8 cellular contexts compared by ENCODE assay signal in the genomic region with DNA sequence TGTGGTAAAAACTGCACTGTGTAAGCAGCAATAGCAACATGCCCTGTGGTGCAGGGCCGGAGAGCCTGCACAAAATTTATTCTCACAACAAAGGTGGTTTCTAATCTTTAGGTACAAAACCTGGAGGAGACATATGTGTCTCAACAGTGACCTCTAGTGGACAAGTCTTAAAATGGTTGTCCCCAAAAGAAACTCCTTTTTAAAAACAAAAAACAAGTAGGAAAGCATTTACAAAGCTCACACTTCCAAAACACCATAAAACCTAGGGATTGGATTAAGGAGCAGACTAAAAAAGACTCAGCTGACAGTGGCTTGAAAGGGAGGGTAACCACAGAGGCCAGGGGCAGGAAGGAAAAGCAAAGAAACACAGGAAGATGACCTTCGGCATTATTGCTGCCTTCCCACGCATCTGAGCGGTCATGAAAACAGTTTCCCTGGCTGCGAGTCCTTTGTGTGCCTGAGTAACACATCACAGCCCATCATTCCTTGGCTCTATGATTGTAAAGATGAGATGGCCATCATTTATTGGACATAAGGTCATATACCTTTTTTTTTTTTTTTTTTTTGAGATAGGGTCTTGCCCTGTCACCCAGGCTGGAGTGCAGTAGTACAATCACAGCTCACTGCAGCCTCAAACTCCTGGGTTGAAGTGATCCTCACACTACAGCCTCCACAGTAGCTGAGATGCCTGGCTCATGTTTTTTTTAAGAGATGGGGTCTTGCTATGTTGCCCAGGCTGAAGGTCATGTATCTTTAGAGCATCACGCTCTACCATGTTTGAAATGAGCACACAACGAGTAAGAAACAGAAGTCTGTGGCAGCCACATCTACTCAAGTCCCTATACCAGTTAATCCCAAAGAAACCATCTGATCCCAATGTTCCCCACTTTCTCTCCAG. TPM values are rescaled to one million over a fixed set of nuclear protein-coding genes. Genes with fewer than 3 reads are reported as not detected.
DNase-seq lines count a peak whose midpoint lies in the region; ATAC-seq and TF ChIP-seq lines count a peak whose summit lies in the region.

No MANE protein-coding gene starts in this region.

- TF ChIP-seq RAD21 in IMR-90 (IDR thresholded peaks at IDR 0.05; ENCODE audit: low read length) = peak; percentile 68

- POLR2A ChIA-PET in BJ (lab: Charles Lee) = no interaction called here
- POLR2A ChIA-PET in IMR-90 (lab: Charles Lee; ENCODE audit: unreplicated experiment) = no interaction called here
- POLR2A ChIA-PET in PC-9 (lab: Charles Lee; ENCODE audit: unreplicated experiment) = no interaction called here

- peak; percentile 68 for TF ChIP-seq CTCF in BJ (IDR thresholded peaks at IDR 0.05; ENCODE audit: insufficient read depth, low read depth, low read length)
- TF ChIP-seq CTCF in IMR-90 (conservative IDR thresholded peaks at IDR 0.05; ENCODE audit: low read depth, low read length) = peak; percentile 74
- TF ChIP-seq CTCF in PC-9 (conservative IDR thresholded peaks at IDR 0.05) = peak; percentile 79
- peak; percentile 85 for TF ChIP-seq CTCF in colonic mucosa (IDR thresholded peaks at IDR 0.05)
- peak; percentile 83 for TF ChIP-seq CTCF in lower lobe of right lung (IDR thresholded peaks at IDR 0.05)

- H4K20me1 ChIP-seq in IMR-90 (ENCODE audit: insufficient read depth, low read length) = peaks cover 14% of the 10 kb centered on the region
- H4K20me1 ChIP-seq in PC-9 (ENCODE audit: insufficient read depth) = no peaks in the 10 kb centered on the region; the same call in 1 of the 2 replicates

- H3F3A ChIP-seq in PC-9 (ENCODE audit: insufficient read depth, low read depth) = no peaks in the 10 kb centered on the region

- H4K91ac ChIP-seq in IMR-90 (ENCODE audit: insufficient read depth, low read depth, low read length) = no peak overlapping the region

- dilution Hi-C loops in IMR-90 (cut with HindIII; ENCODE audit: low sequenced_read_pairs, unreplicated experiment) = no loop called here

- peak overlapping the region; percentile 75 for H2AK9ac ChIP-seq in IMR-90 (replicated peaks; ENCODE audit: low read depth, low read length, poor library complexity)

- WGBS in IMR-90 (ENCODE audit: extremely low coverage in 2 of 2, insufficient read length in 1 of 2), 2 experiments = no CpG with 5 or more reads among the region's 7 CpGs

- H3K18ac ChIP-seq in IMR-90 (ENCODE audit: low read depth, low read length) = no peak overlapping the region

- no peak overlapping the region for H2AFZ ChIP-seq in IMR-90 (replicated peaks; ENCODE audit: low read length, poor library complexity)
- no peak overlapping the region for H2AFZ ChIP-seq in PC-9

- no peak overlapping the region for H2BK120ac ChIP-seq in IMR-90 (ENCODE audit: low read depth, low read length)

- H3K4me3 ChIP-seq in BJ (ENCODE audit: low read depth, low read length) = no peak overlapping the region
- no peak overlapping the region for H3K4me3 ChIP-seq in IMR-90 (ENCODE audit: insufficient read depth, low read depth, low read length)
- H3K4me3 ChIP-seq in PC-9 = no peak overlapping the region
- H3K4me3 ChIP-seq in colonic mucosa = no peak overlapping the region
- H3K4me3 ChIP-seq in lower lobe of right lung = no peak overlapping the region

- H3K9me3 ChIP-seq in IMR-90 (ENCODE audit: control insufficient read depth, insufficient read depth, low read length) (no peaks in the 10 kb centered on the region), PC-9 (ENCODE audit: insufficient read depth, low read depth) (no peaks in the 10 kb centered on the region), colonic mucosa (no peaks in the 10 kb centered on the region), lower lobe of right lung (no peaks in the 10 kb centered on the region)

- 0 out of 2 replicates have a peak overlapping the region, but pooled peaks have one; percentile 30 for H3K14ac ChIP-seq in IMR-90 (replicated peaks; ENCODE audit: low read depth, low read length)

- intact Hi-C loops in IMR-90 (cut with micrococcal nuclease) (loop anchor here (1.0 to 2.0 kb wide), 2 partner anchors 329 to 875 kb away; no protein-coding TSS in a partner anchor), PC-9 (cut with micrococcal nuclease; ENCODE audit: unreplicated experiment) (loop anchor here (2.0 to 5.0 kb wide), 3 partner anchors 660 to 1345 kb away; no protein-coding TSS in a partner anchor), colonic mucosa (cut with DNase I) (loop anchor here (10.0 kb wide), 1 partner anchor 873 kb away; no protein-coding TSS in a partner anchor), lower lobe of right lung (cut with DNase I) (no loop called here)

- H3K9ac ChIP-seq in IMR-90 (ENCODE audit: low read depth, low read length) (no peak overlapping the region), colonic mucosa (ENCODE audit: low read depth in 2 of 2, low read length in 2 of 2) (no peak overlapping the region)

- no peak overlapping the region for H2BK20ac ChIP-seq in IMR-90 (ENCODE audit: low read depth, low read length)

- H3K27me3 ChIP-seq in BJ (ENCODE audit: control insufficient read depth, insufficient read depth, low read length) (no peaks in the 10 kb centered on the region), IMR-90 (ENCODE audit: control insufficient read depth, insufficient read depth, low read length) (no peaks in the 10 kb centered on the region), PC-9 (ENCODE audit: insufficient read depth, low read depth) (no peaks in the 10 kb centered on the region), colonic mucosa (no peaks in the 10 kb centered on the region), lower lobe of right lung (ENCODE audit: low read depth) (no peaks in the 10 kb centered on the region)

- peaks cover 4% of the 10 kb centered on the region; the same call in 1 of the 2 replicates for H3K9me1 ChIP-seq in IMR-90 (ENCODE audit: insufficient read depth, low read length)

- no TSS peak for BruUV-seq in IMR-90 (replicated peaks; lab: Mats Ljungman, UMichigan)
- BruUV-seq in PC-9 (replicated peaks; lab: Mats Ljungman, UMichigan) = no TSS peak

- no peak overlapping the region for H3K23ac ChIP-seq in IMR-90 (ENCODE audit: low read depth, low read length)

- peaks cover 4% of the 10 kb centered on the region for H3K4me1 ChIP-seq in IMR-90 (ENCODE audit: control insufficient read depth, insufficient read depth, low read length)
- no peaks in the 10 kb centered on the region for H3K4me1 ChIP-seq in PC-9 (replicated peaks; ENCODE audit: insufficient read depth)
- no peaks in the 10 kb centered on the region for H3K4me1 ChIP-seq in colonic mucosa
- peaks cover 18% of the 10 kb centered on the region for H3K4me1 ChIP-seq in lower lobe of right lung

- H3K79me1 ChIP-seq in IMR-90 (ENCODE audit: low read depth in 1 of 2, low read length in 2 of 2) = peaks cover 13 to 33% of the 10 kb centered on the region in 2 experiments

- DNase-seq in BJ (ENCODE audit: low read depth) (no peak), IMR-90 (peak; percentile 63), PC-9 (peak in 1 of 2 experiments; percentile 4), colonic mucosa (no peak), lower lobe of right lung (no peak), activated gamma-delta T cell treated with Interleukin-2 at 50 U/mL for 16 hours (no peak), NCI-H524 treated with DMSO at 0.1 percent for 48 hours (lab: John Stamatoyannopoulos, UW) (no peak)

- H4K5ac ChIP-seq in IMR-90 (ENCODE audit: low read depth, low read length) = no peak overlapping the region

- no peak for TF ChIP-seq POLR2A in IMR-90 (IDR thresholded peaks at IDR 0.05; ENCODE audit: low read depth, low read length)

- in situ Hi-C loops in IMR-90 (cut with MboI; ENCODE audit: low sequenced_read_pairs) = no loop called here

- H3K79me2 ChIP-seq in PC-9 (ENCODE audit: low read depth) = no peaks in the 10 kb centered on the region

- no peaks in the 10 kb centered on the region for H3K9me2 ChIP-seq in PC-9 (ENCODE audit: insufficient read depth)

- CTCF ChIA-PET in BJ (lab: Yijun Ruan, JAX) (interaction anchor here (0.5 to 2.1 kb wide), 8 partner anchors 9 to 875 kb away, joined by 3 to 9 read pairs (median 6); no protein-coding TSS in a partner anchor), IMR-90 (lab: Yijun Ruan, JAX) (interaction anchor here (0.6 kb wide), 2 partner anchors 13 to 883 kb away, joined by 3 read pairs; no protein-coding TSS in a partner anchor), PC-9 (lab: Charles Lee) (interaction anchor here (0.5 to 0.6 kb wide), 2 partner anchors 875 to 1522 kb away, joined by 3 read pairs; no protein-coding TSS in a partner anchor)

- H3K4ac ChIP-seq in IMR-90 (ENCODE audit: low read depth, low read length) = no peak overlapping the region

- 0 out of 2 replicates have a peak overlapping the region, but pooled peaks have one; percentile 36 for H3K4me2 ChIP-seq in IMR-90 (ENCODE audit: low read depth, low read length)
- H3K4me2 ChIP-seq in PC-9 = no peak overlapping the region

- peak overlapping the region; percentile 23 for H2BK5ac ChIP-seq in IMR-90 (ENCODE audit: low read depth, low read length, poor library complexity, severe bottlenecking)

- peak; percentile 63 for ATAC-seq in GM18502 (IDR thresholded peaks at IDR 0.05; ENCODE audit: poor library complexity, unreplicated experiment)
- ATAC-seq in IMR-90 (ENCODE audit: low read depth) = peak; percentile 72
- peak; percentile 51 to 54 for ATAC-seq in lower lobe of right lung

- H2BK15ac ChIP-seq in IMR-90 (ENCODE audit: low read depth, low read length) = no peak overlapping the region

- peak overlapping the region; percentile 30; the same call in 1 of the 2 replicates for H2AK5ac ChIP-seq in IMR-90 (ENCODE audit: low read depth, low read length)

- H3K56ac ChIP-seq in IMR-90 (ENCODE audit: extremely low read depth, insufficient read depth, low read length) = peak overlapping the region; percentile 24; the same call in 1 of the 2 replicates

- H3K27ac ChIP-seq in IMR-90 (ENCODE audit: insufficient read depth, low read length) (no peak overlapping the region; the same call in 1 of the 2 replicates), PC-9 (no peak overlapping the region), colonic mucosa (peak overlapping the region; percentile 3), lower lobe of right lung (peak overlapping the region; percentile 4)

- no peak overlapping the region for H4K8ac ChIP-seq in IMR-90 (ENCODE audit: low read depth in 2 of 2, low read length in 2 of 2)

- peaks cover 5% of the 10 kb centered on the region for H3K36me3 ChIP-seq in BJ (ENCODE audit: control insufficient read depth, insufficient read depth, low read length)
- H3K36me3 ChIP-seq in IMR-90 (ENCODE audit: control insufficient read depth, insufficient read depth, low read length) = peaks cover 2% of the 10 kb centered on the region
- no peaks in the 10 kb centered on the region for H3K36me3 ChIP-seq in PC-9 (ENCODE audit: low read depth)
- no peaks in the 10 kb centered on the region for H3K36me3 ChIP-seq in colonic mucosa
- H3K36me3 ChIP-seq in lower lobe of right lung = peaks cover 20% of the 10 kb centered on the region

RNA-seq across cellular contexts. Expression of a gene that starts 39.5 kb away (rescaled TPM):
- polyA plus RNA-seq in BJ (2011; rRNA removed) (277 and 339 TPM in 2 replicates), IMR-90 (2012; rRNA removed) (148 TPM in 2 replicates)
- polyA minus RNA-seq in BJ (2011; rRNA and poly(A)+ RNA removed) = 90.5 and 128 TPM in 2 replicates
- total RNA-seq in IMR-90 (2012; rRNA removed) (104 and 134 TPM in 2 replicates), PC-9 (2021) (40.6 and 44.5 TPM in 2 replicates), colonic mucosa (10 to 100 TPM; 44.3 to 82.9 TPM), lower lobe of right lung (81.6 TPM)
- polyA plus RNA-seq in IMR-90 (2012; cell fraction: cytosol; rRNA removed) = 56.7 and 105 TPM in 2 replicates
- polyA plus RNA-seq in IMR-90 (2012; cell fraction: nucleus; rRNA removed; ENCODE audit: low replicate concordance) = 16.1 and 66.8 TPM in 2 replicates

Comparison
In these comparisons a context has a peak if more than half of its experiments do, and no peak if none do; other contexts are left out.
1. H3K27ac ChIP-seq: peak in colonic mucosa (single experiment) and lower lobe of right lung (single experiment); none in IMR-90 (single experiment) and PC-9 (single experiment).
2. Peak in every context shown above with its lines, with median percentiles within 50 percentile points of each other: CTCF ChIP-seq and ATAC-seq.